11 cellular contexts compared by ENCODE assay signal in genomic region chr7:121605297-121605640, GRCh38.
DNase-seq lines count a peak whose midpoint lies in the region; ATAC-seq and TF ChIP-seq lines count a peak whose summit lies in the region.
"Had no signal": no experiment of that assay in that cellular context is flagged by ENCODE, and none has a peak within 500 bp of the region (broad histone marks: within the 10 kb centered on the region; RNA-seq: fewer than 3 reads in every experiment).

No MANE protein-coding gene starts in this region.

- intact Hi-C loops in HCT116 (cut with micrococcal nuclease) = loop anchor here (10.0 kb wide), 1 partner anchor 390 kb away; no protein-coding TSS in a partner anchor
- intact Hi-C loops in sciatic nerve (cut with DNase I) = no loop called here

- CTCF ChIA-PET in HCT116 (lab: Charles Lee) = interaction anchor here (1.6 to 3.5 kb wide), 3 partner anchors 19 to 389 kb away, joined by 5 to 48 read pairs (median 6); no protein-coding TSS in a partner anchor

- H3K4me1 ChIP-seq in HCT116 (ENCODE audit: control insufficient read depth in 1 of 2, insufficient read depth in 2 of 2, low read length in 2 of 2) = 0 out of 4 replicates have a peak, but pooled peaks cover 0 to 5% of the 10 kb centered on the region in 2 experiments

- TF ChIP-seq CTCF in HCT116 (IDR thresholded peaks at IDR 0.05 in 2 of 3, conservative IDR thresholded peaks at IDR 0.05 in 1 of 3; ENCODE audit: borderline replicate concordance in 1 of 3, insufficient read depth in 1 of 3, low read depth in 2 of 3, low read length in 2 of 3) = peak in 1 of 3 experiments; percentile 29; a peak in 1 of 6 replicates
- peak; percentile 63 for TF ChIP-seq CTCF in epithelial cell of esophagus (IDR thresholded peaks at IDR 0.05; ENCODE audit: insufficient read depth, low read depth, low read length, missing control alignments)

- H3K27ac ChIP-seq in HCT116 (ENCODE audit: low read depth, low read length) = no peak overlapping the region

- H3K4me3 ChIP-seq in HCT116 (replicated peaks in 1 of 2; ENCODE audit: low read depth in 1 of 2, low read length in 2 of 2) = no peak overlapping the region
- no peak overlapping the region for H3K4me3 ChIP-seq in epithelial cell of esophagus (ENCODE audit: low read length)

- H3K9ac ChIP-seq in HCT116 (ENCODE audit: low read length) = no peak overlapping the region

- H3K27me3 ChIP-seq in HCT116 (ENCODE audit: insufficient read depth, low read length) = no peaks in the 10 kb centered on the region

- ATAC-seq in HCT116 (peak; percentile 74), sciatic nerve (peak; percentile 17), GM21360 (IDR thresholded peaks at IDR 0.05; ENCODE audit: unreplicated experiment) (no peak), GM21390 (IDR thresholded peaks at IDR 0.05; ENCODE audit: unreplicated experiment) (no peak)

- H4K20me1 ChIP-seq in HCT116 (ENCODE audit: insufficient read depth) = no peaks in the 10 kb centered on the region

- H3K9me2 ChIP-seq in HCT116 (ENCODE audit: insufficient read depth) = no peaks in the 10 kb centered on the region

- no peak overlapping the region for H3K4me2 ChIP-seq in HCT116 (ENCODE audit: low read length)

- H3K36me3 ChIP-seq in HCT116 (ENCODE audit: control insufficient read depth in 1 of 2, insufficient read depth in 2 of 2, low read length in 2 of 2) = no peaks in the 10 kb centered on the region

- no peaks in the 10 kb centered on the region for H3K79me2 ChIP-seq in HCT116 (ENCODE audit: insufficient read depth, low read length)

- RAD21 ChIA-PET in HCT116 (lab: Charles Lee; ENCODE audit: low non-redundant PET in 1 of 2, low total read pairs in 2 of 2, uncharacterized antibody in 2 of 2, unreplicated experiment in 2 of 2) = interaction anchor here in 1 of 2 experiments (1.6 kb wide), 1 partner anchor 389 kb away, joined by 6 read pairs; no protein-coding TSS in a partner anchor

- DNase-seq in HCT116 (ENCODE audit: low read depth, low spot score) (no peak), NCI-H526 treated with DMSO at 0.1 percent for 48 hours (lab: John Stamatoyannopoulos, UW) (peak; percentile 88), epithelial cell of esophagus (ENCODE audit: low read depth) (peak; percentile 57), sciatic nerve (ENCODE audit: low spot score) (no peak)
- DNase-seq in stimulated activated CD4-positive, alpha-beta T cell treated with anti-CD3 and anti-CD28 coated beads, Interleukin-1b, Interleukin-23, amount 100 ng/mL, for 48 hours = no peak
- DNase-seq: activated gamma-delta T cell treated with Interleukin-2 at 50 U/mL for 16 hours; KBM-7; nucleus accumbens; stimulated activated CD8-positive, alpha-beta memory T cell treated with anti-CD3 and anti-CD28 coated beads, Interleukin-4, amount 100 ng/mL, for 48 hours had no signal

- BruUV-seq in HCT116 (replicated peaks; lab: Mats Ljungman, UMichigan) = no TSS peak

- TF ChIP-seq POLR2A in HCT116 (IDR thresholded peaks at IDR 0.05; ENCODE audit: borderline replicate concordance, extremely low read depth, insufficient read depth, insufficient read length) = no peak

- peak overlapping the region; percentile 18 for H2AFZ ChIP-seq in HCT116 (ENCODE audit: low read depth, low read length, poor library complexity, severe bottlenecking)

- POLR2A ChIA-PET in HCT116 (lab: Charles Lee) = interaction anchor here (1.5 kb wide), 1 partner anchor 389 kb away, joined by 4 read pairs; no protein-coding TSS in a partner anchor

- TF ChIP-seq RAD21 in HCT116 (IDR thresholded peaks at IDR 0.05; ENCODE audit: low read depth) = peak; percentile 53

- no peaks in the 10 kb centered on the region for H3K9me3 ChIP-seq in HCT116 (ENCODE audit: control insufficient read depth in 1 of 2, insufficient read depth in 1 of 2, low read depth in 1 of 2, low read length in 2 of 2)

TF ChIP-seq in HCT116, 20 proteins besides CTCF, POLR2A, EP300 and RAD21:
- TF ChIP-seq REST (IDR thresholded peaks at IDR 0.05; ENCODE audit: low read depth) (no peak), ATF3 (IDR thresholded peaks at IDR 0.05) (no peak)
TF ChIP-seq in HCT116: peak in this region for 0.

Comparison
In these comparisons a context has a peak if more than half of its experiments do, and no peak if none do; other contexts are left out.
1. ATAC-seq: peak in HCT116 (single experiment) and sciatic nerve (single experiment); none in GM21360 (single experiment) and GM21390 (single experiment).
2. DNase-seq: peak in NCI-H526 treated with DMSO at 0.1 percent for 48 hours (single experiment) and epithelial cell of esophagus (single experiment); none in HCT116 (single experiment), sciatic nerve (single experiment) and stimulated activated CD4-positive, alpha-beta T cell treated with anti-CD3 and anti-CD28 coated beads, Interleukin-1b, Interleukin-23, amount 100 ng/mL, for 48 hours (single experiment).